8 cellular contexts compared by ENCODE assay signal in genomic region chr6:29753309-29753644, GRCh38. TPM values are rescaled to one million over a fixed set of nuclear protein-coding genes. Genes with fewer than 3 reads are reported as not detected.
DNase-seq lines count a peak whose midpoint lies in the region; ATAC-seq and TF ChIP-seq lines count a peak whose summit lies in the region.

No MANE protein-coding gene starts in this region.

- no peak for DNase-seq in activated naive CD4-positive, alpha-beta T cell treated with anti-CD3 and anti-CD28 coated beads, Interleukin-2, amount 10 ng/mL, durations not matched to agents 7 days and 5 days
- no peak for DNase-seq in activated naive CD4-positive, alpha-beta T cell treated with anti-CD3 and anti-CD28 coated beads, Interleukin-2, amount 50 U/mL, for 16 hours
- no peak for DNase-seq in astrocyte of the cerebellum (ENCODE audit: low read depth)
- DNase-seq in lower lobe of right lung: no peak
- no peak for DNase-seq in transverse colon
- no peak for DNase-seq in putamen (ENCODE audit: low spot score)
- no peak for DNase-seq in stimulated activated CD4-positive, alpha-beta T cell treated with anti-CD3 and anti-CD28 coated beads, Interleukin-1b, Interleukin-23, amount 100 ng/mL, for 48 hours

- TF ChIP-seq CTCF in astrocyte of the cerebellum (IDR thresholded peaks at IDR 0.05; ENCODE audit: low read depth, low read length, missing control alignments) (no peak), lower lobe of right lung (IDR thresholded peaks at IDR 0.05) (no peak), transverse colon (IDR thresholded peaks at IDR 0.05) (no peak)

- H3K36me3 Mint-ChIP-seq in activated naive CD4-positive, alpha-beta T cell treated with anti-CD3 and anti-CD28 coated beads, Interleukin-2, amount 10 ng/mL, durations not matched to agents 7 days and 5 days: peaks cover 4% of the 10 kb centered on the region

- no peak for TF ChIP-seq EP300 in transverse colon (IDR thresholded peaks at IDR 0.05; ENCODE audit: low read depth)

- intact Hi-C loops in lower lobe of right lung (cut with DNase I): loop anchor here (10.0 kb wide), 1 partner anchor 48 kb away; no protein-coding TSS in a partner anchor
- intact Hi-C loops in transverse colon (cut with DNase I; ENCODE audit: low total_unique reads): loop anchor here (5.0 kb wide), 1 partner anchor 51 kb away; no protein-coding TSS in a partner anchor

- peaks cover 54% of the 10 kb centered on the region for H3K4me1 Mint-ChIP-seq in activated naive CD4-positive, alpha-beta T cell treated with anti-CD3 and anti-CD28 coated beads, Interleukin-2, amount 10 ng/mL, durations not matched to agents 7 days and 5 days

- H3K4me3 ChIP-seq in astrocyte of the cerebellum (ENCODE audit: low read depth, low read length) (peak overlapping the region; percentile 61), lower lobe of right lung (peak overlapping the region; percentile 65), transverse colon (peak overlapping the region in 3 of 4 donors; percentile 64 to 81 (median 66))

- H3K27me3 Mint-ChIP-seq in activated naive CD4-positive, alpha-beta T cell treated with anti-CD3 and anti-CD28 coated beads, Interleukin-2, amount 10 ng/mL, durations not matched to agents 7 days and 5 days: peaks cover 38% of the 10 kb centered on the region

- TF ChIP-seq POLR2A in transverse colon (IDR thresholded peaks at IDR 0.05): no peak

- CTCF ChIA-PET in activated naive CD4-positive, alpha-beta T cell treated with anti-CD3 and anti-CD28 coated beads, Interleukin-2, amount 10 ng/mL, durations not matched to agents 7 days and 5 days (lab: Charles Lee): interaction anchor here (0.7 to 5.3 kb wide), 15 partner anchors 9 to 261 kb away, joined by 3 to 34 read pairs (median 4); no protein-coding TSS in a partner anchor

- H3K9me3 ChIP-seq in lower lobe of right lung: no peaks in the 10 kb centered on the region
- H3K9me3 ChIP-seq in transverse colon: no peaks in the 10 kb centered on the region

- H3K27me3 ChIP-seq in lower lobe of right lung (ENCODE audit: low read depth) (no peaks in the 10 kb centered on the region), transverse colon (peaks cover 7% of the 10 kb centered on the region)

- peaks cover 23% of the 10 kb centered on the region for H3K4me1 ChIP-seq in lower lobe of right lung
- peaks cover 4 to 23% (median 19%) of the 10 kb centered on the region in 4 donors for H3K4me1 ChIP-seq in transverse colon

- H3K36me3 ChIP-seq in lower lobe of right lung: no peaks in the 10 kb centered on the region
- H3K36me3 ChIP-seq in transverse colon: no peaks in the 10 kb centered on the region

- 10 to 19% methylated on average over 3 to 4 of the region's 4 CpGs for WGBS in transverse colon (ENCODE audit: low coverage in 1 of 2), 2 donors

- H3K4me3 Mint-ChIP-seq in activated naive CD4-positive, alpha-beta T cell treated with anti-CD3 and anti-CD28 coated beads, Interleukin-2, amount 10 ng/mL, durations not matched to agents 7 days and 5 days: peak overlapping the region; percentile 91

- in situ Hi-C loops in astrocyte of the cerebellum (cut with HindIII; ENCODE audit: low sequenced_read_pairs) (no loop called here), transverse colon (cut with MboI; ENCODE audit: low pct_ligation_motif_present in 1 of 4, low pct_unique_long_range_greater_than_20kb in 1 of 4, low sequenced_read_pairs in 3 of 4) (no loop called here)

- ATAC-seq in lower lobe of right lung (no peak), HG03175 (IDR thresholded peaks at IDR 0.05; ENCODE audit: unreplicated experiment) (no peak)

- no peaks in the 10 kb centered on the region for H3K9me3 Mint-ChIP-seq in activated naive CD4-positive, alpha-beta T cell treated with anti-CD3 and anti-CD28 coated beads, Interleukin-2, amount 10 ng/mL, durations not matched to agents 7 days and 5 days

- peak overlapping the region; percentile 89 for H3K27ac Mint-ChIP-seq in activated naive CD4-positive, alpha-beta T cell treated with anti-CD3 and anti-CD28 coated beads, Interleukin-2, amount 10 ng/mL, durations not matched to agents 7 days and 5 days

- H3K27ac ChIP-seq in lower lobe of right lung (peak overlapping the region; percentile 95), transverse colon (peak overlapping the region; percentile 88 to 95 (median 93))

RNA-seq across cellular contexts. Expression of gene HLA-F, which starts 30.0 kb away (rescaled TPM):
- total RNA-seq in lower lobe of right lung (176 TPM), transverse colon (100 to 1,000 TPM in 3 of 4 donors, 10 to 100 TPM in 1; 90.4 to 500 (median 306) TPM)
